In the genomic region with DNA sequence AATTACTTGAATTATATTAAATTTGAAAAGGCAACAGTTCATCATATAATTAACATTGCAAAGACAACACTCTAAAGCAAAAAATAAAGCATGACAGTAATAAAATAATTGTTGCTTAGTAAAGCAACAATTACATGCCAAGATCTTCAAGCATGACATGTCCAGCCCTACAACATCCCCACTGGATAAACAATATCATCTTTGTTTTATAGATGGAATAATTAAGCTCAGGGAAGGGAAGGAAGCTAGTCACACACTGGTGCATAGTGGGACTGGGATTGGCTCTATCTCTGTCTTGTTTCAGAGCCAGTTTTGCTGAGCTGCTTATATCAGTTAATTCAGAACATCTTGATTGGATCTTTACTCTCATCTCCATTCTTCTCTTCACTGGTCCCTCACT, we compare ENCODE assay signal across 13 cellular contexts. TPM values are rescaled to one million over a fixed set of nuclear protein-coding genes. Genes with fewer than 3 reads are reported as not detected.
DNase-seq lines count a peak whose midpoint lies in the region; ATAC-seq and TF ChIP-seq lines count a peak whose summit lies in the region.
"Had no signal": no experiment of that assay in that cellular context is flagged by ENCODE, and none has a peak within 500 bp of the region (broad histone marks: within the 10 kb centered on the region; RNA-seq: fewer than 3 reads in every experiment).

No MANE protein-coding gene starts in this region.

- no peaks in the 10 kb centered on the region for H3K27me3 Mint-ChIP-seq in endothelial cell (ENCODE audit: unreplicated experiment)
- peaks cover 6% of the 10 kb centered on the region for H3K27me3 Mint-ChIP-seq in nephron progenitor cell (ENCODE audit: low read depth, poor library complexity)
- H3K27me3 Mint-ChIP-seq: CD4-positive, CD25-positive, alpha-beta regulatory T cell had no signal

- H3K36me3 Mint-ChIP-seq in endothelial cell (ENCODE audit: low read depth, unreplicated experiment) = no peaks in the 10 kb centered on the region
- H3K36me3 Mint-ChIP-seq in nephron progenitor cell (ENCODE audit: low read depth) = no peaks in the 10 kb centered on the region
- H3K36me3 Mint-ChIP-seq: CD4-positive, CD25-positive, alpha-beta regulatory T cell had no signal

- no peak for ATAC-seq in HG02852 (IDR thresholded peaks at IDR 0.05; ENCODE audit: unreplicated experiment)
- ATAC-seq in Right ventricle myocardium superior (ENCODE audit: poor library complexity) = no peak

- H3K27ac Mint-ChIP-seq in endothelial cell (ENCODE audit: unreplicated experiment) (peak overlapping the region; percentile 16), nephron progenitor cell (no peak overlapping the region)
- H3K27ac Mint-ChIP-seq: CD4-positive, CD25-positive, alpha-beta regulatory T cell; CD8-positive, alpha-beta memory T cell had no signal

- H3K9me3 Mint-ChIP-seq in endothelial cell (ENCODE audit: unreplicated experiment) = no peaks in the 10 kb centered on the region
- H3K9me3 Mint-ChIP-seq in nephron progenitor cell = no peaks in the 10 kb centered on the region
- H3K9me3 Mint-ChIP-seq: CD4-positive, CD25-positive, alpha-beta regulatory T cell; CD8-positive, alpha-beta memory T cell had no signal

- TF ChIP-seq CTCF in endothelial cell (IDR thresholded peaks at IDR 0.05; ENCODE audit: unreplicated experiment) = no peak
- TF ChIP-seq CTCF in nephron progenitor cell (IDR thresholded peaks at IDR 0.05) = no peak

- DNase-seq in endothelial cell (ENCODE audit: low spot score) (no peak), medulla oblongata (ENCODE audit: extremely low spot score) (peak; percentile 18), putamen (ENCODE audit: low spot score) (peak; percentile 42), nephron progenitor cell (no peak), Right ventricle myocardium superior (no peak)
- DNase-seq: BE2C; C1 segment of cervical spinal cord; Caco-2; CD4-positive, CD25-positive, alpha-beta regulatory T cell; CD8-positive, alpha-beta memory T cell; GM23248; IMR-90 had no signal

- no peaks in the 10 kb centered on the region for H3K4me1 Mint-ChIP-seq in endothelial cell (ENCODE audit: unreplicated experiment)
- no peaks in the 10 kb centered on the region for H3K4me1 Mint-ChIP-seq in nephron progenitor cell
- H3K4me1 Mint-ChIP-seq: CD4-positive, CD25-positive, alpha-beta regulatory T cell; CD8-positive, alpha-beta memory T cell had no signal

- intact Hi-C loops in Right ventricle myocardium superior (cut with DNase I) = no loop called here

- H3K4me3 Mint-ChIP-seq in endothelial cell (ENCODE audit: unreplicated experiment) = no peak overlapping the region
- H3K4me3 Mint-ChIP-seq in nephron progenitor cell = no peak overlapping the region
- H3K4me3 Mint-ChIP-seq: CD4-positive, CD25-positive, alpha-beta regulatory T cell; CD8-positive, alpha-beta memory T cell had no signal

RNA-seq across cellular contexts. Expression of a gene that starts 49.9 kb away (rescaled TPM):
- total RNA-seq in endothelial cell (ENCODE audit: unreplicated experiment) (17.4 TPM), Right ventricle myocardium superior (6.8 TPM)

Comparison
In these comparisons a context has a peak if more than half of its experiments do, and no peak if none do; other contexts are left out.
1. DNase-seq: peak in medulla oblongata (single experiment) and putamen (single experiment); none in endothelial cell (single experiment), nephron progenitor cell (single experiment) and Right ventricle myocardium superior (single experiment).